In the genomic region with DNA sequence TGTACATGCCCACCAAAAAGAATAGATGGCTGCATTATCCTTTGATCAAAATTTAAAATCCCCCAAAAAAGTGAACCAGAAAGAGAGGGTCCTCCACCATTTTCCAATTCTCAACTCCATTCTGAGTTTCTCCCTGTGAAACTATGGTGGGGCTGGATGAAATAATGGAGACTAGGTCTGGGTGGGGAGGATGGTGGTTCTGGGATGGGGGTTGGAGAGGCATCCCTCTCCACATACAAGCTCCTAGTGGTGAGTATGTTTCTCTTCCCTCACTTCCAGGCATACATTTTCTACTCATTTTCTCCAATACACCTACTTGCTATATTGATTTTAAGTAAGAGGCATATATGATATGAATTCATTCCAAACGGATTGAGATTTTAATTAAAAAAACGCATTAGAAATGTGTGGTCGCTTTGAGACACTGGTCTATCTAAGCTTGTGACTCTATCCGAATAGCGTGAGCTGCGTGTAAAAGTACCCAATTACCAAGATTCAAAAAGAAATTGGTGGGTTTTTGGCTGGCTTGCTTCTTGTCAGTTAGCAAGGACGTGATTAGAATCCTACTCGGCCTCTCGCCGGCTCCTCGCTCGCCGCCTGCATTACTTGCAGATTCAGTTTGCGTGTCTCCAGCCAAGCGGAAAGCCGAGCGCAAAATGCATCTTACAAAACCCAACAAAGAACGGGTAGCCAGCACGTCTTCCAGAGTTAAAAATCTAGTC, we compare ENCODE assay signal across 13 cellular contexts. TPM values are rescaled to one million over a fixed set of nuclear protein-coding genes. Genes with fewer than 3 reads are reported as not detected.
DNase-seq lines count a peak whose midpoint lies in the region; FAIRE-seq and TF ChIP-seq lines count a peak whose summit lies in the region.
"Had no signal": no experiment of that assay in that cellular context is flagged by ENCODE, and none has a peak within 500 bp of the region (broad histone marks: within the 10 kb centered on the region; RNA-seq: fewer than 3 reads in every experiment).

No MANE protein-coding gene starts in this region.

- FAIRE-seq in GM12891 (lab: Jason Lieb, UNC) = no peak

- peak overlapping the region; percentile 74 for H3K4me2 ChIP-seq in neural progenitor cell
- H3K4me2 ChIP-seq in mesendoderm (ENCODE audit: low read length) = no peak overlapping the region
- no peak overlapping the region for H3K4me2 ChIP-seq in PC-9

- H4K8ac ChIP-seq in mesendoderm (ENCODE audit: low read depth, low read length) = no peak overlapping the region

- DNase-seq in GM12891 (ENCODE audit: insufficient read length, low spot score) (no peak), NCI-H2029 treated with DMSO at 0.1 percent for 48 hours (lab: John Stamatoyannopoulos, UW) (peak; percentile 70), astrocyte of the hippocampus (ENCODE audit: low read depth, low spot score) (peak; percentile 42), neural progenitor cell (ENCODE audit: low spot score) (peak; percentile 77), mesendoderm (no peak), colonic mucosa (no peak), PC-9 (no peak)
- no peak for DNase-seq in activated CD4-positive, CD25-positive, alpha-beta regulatory T cell treated with anti-CD3 and anti-CD28 coated beads, Interleukin-2, amount 50 U/mL, for 72 hours
- DNase-seq: activated CD4-positive, alpha-beta T cell treated with anti-CD3 and anti-CD28 coated beads for 36 hours; activated naive CD4-positive, alpha-beta T cell treated with Interleukin-2 at 50 U/mL for 16 hours; HCEC 1CT; left lung had no signal

- TF ChIP-seq CTCF in neural progenitor cell (IDR thresholded peaks at IDR 0.05) (no peak), colonic mucosa (IDR thresholded peaks at IDR 0.05) (no peak), PC-9 (conservative IDR thresholded peaks at IDR 0.05) (no peak)

- H3K4me3 Mint-ChIP-seq in neural progenitor cell = peak overlapping the region; percentile 83
- H3K4me3 Mint-ChIP-seq: activated CD4-positive, alpha-beta T cell treated with anti-CD3 and anti-CD28 coated beads for 36 hours had no signal

- H3K23ac ChIP-seq in mesendoderm (ENCODE audit: low read length) = no peak overlapping the region

- H3K27me3 ChIP-seq in neural progenitor cell (peaks cover 100% of the 10 kb centered on the region), mesendoderm (ENCODE audit: insufficient read depth, low read length, poor library complexity) (peaks cover 80% of the 10 kb centered on the region), colonic mucosa (peaks cover 93% of the 10 kb centered on the region), PC-9 (ENCODE audit: insufficient read depth, low read depth) (peaks cover 48% of the 10 kb centered on the region)

- peaks cover 44% of the 10 kb centered on the region for H3K4me1 ChIP-seq in neural progenitor cell
- H3K4me1 ChIP-seq in mesendoderm (ENCODE audit: control insufficient read depth, low read depth, low read length) = peaks cover 4% of the 10 kb centered on the region
- H3K4me1 ChIP-seq in colonic mucosa = no peaks in the 10 kb centered on the region
- H3K4me1 ChIP-seq in PC-9 (replicated peaks; ENCODE audit: insufficient read depth) = no peaks in the 10 kb centered on the region

- H3K79me2 ChIP-seq in neural progenitor cell (ENCODE audit: low read depth) (no peaks in the 10 kb centered on the region), mesendoderm (ENCODE audit: control insufficient read depth, insufficient read depth, low read length) (no peaks in the 10 kb centered on the region), PC-9 (ENCODE audit: low read depth) (no peaks in the 10 kb centered on the region)

- H3K4me1 Mint-ChIP-seq in neural progenitor cell = peaks cover 66% of the 10 kb centered on the region

- H3K9me3 ChIP-seq in neural progenitor cell (ENCODE audit: low read depth) (peaks cover 12% of the 10 kb centered on the region), colonic mucosa (no peaks in the 10 kb centered on the region), PC-9 (ENCODE audit: insufficient read depth, low read depth) (no peaks in the 10 kb centered on the region)
- H3K9me3 ChIP-seq: left lung had no signal

- H3K27ac Mint-ChIP-seq in neural progenitor cell = peak overlapping the region; percentile 31
- H3K27ac Mint-ChIP-seq: activated CD4-positive, alpha-beta T cell treated with anti-CD3 and anti-CD28 coated beads for 36 hours had no signal

- H3K4ac ChIP-seq in mesendoderm (ENCODE audit: low read depth, low read length) = no peak overlapping the region

- no peak overlapping the region for H2BK120ac ChIP-seq in mesendoderm (ENCODE audit: low read depth, low read length)

- H4K20me1 ChIP-seq in neural progenitor cell (ENCODE audit: low read depth) (peaks cover 65% of the 10 kb centered on the region), PC-9 (ENCODE audit: insufficient read depth) (no peaks in the 10 kb centered on the region)

- no TSS peak for BruUV-seq in PC-9 (replicated peaks; lab: Mats Ljungman, UMichigan)

- H3F3A ChIP-seq in neural progenitor cell (ENCODE audit: low read depth) (peaks cover 48% of the 10 kb centered on the region), PC-9 (ENCODE audit: insufficient read depth, low read depth) (no peaks in the 10 kb centered on the region)

- H2AFZ ChIP-seq in neural progenitor cell (replicated peaks) = no peak overlapping the region
- H2AFZ ChIP-seq in PC-9 = no peak overlapping the region

- H3K56ac ChIP-seq in mesendoderm (ENCODE audit: low read length) = no peak overlapping the region

- intact Hi-C loops in colonic mucosa (cut with DNase I) (no loop called here), PC-9 (cut with micrococcal nuclease; ENCODE audit: unreplicated experiment) (no loop called here)

- H3K9me3 Mint-ChIP-seq in neural progenitor cell = peaks cover 14% of the 10 kb centered on the region

- H3K18ac ChIP-seq in mesendoderm (ENCODE audit: low read length) = no peak overlapping the region

- no peaks in the 10 kb centered on the region for H3K79me1 ChIP-seq in mesendoderm (ENCODE audit: low read length)

- H2BK15ac ChIP-seq in mesendoderm (replicated peaks; ENCODE audit: low read depth) = no peak overlapping the region

- H3K9ac ChIP-seq in neural progenitor cell (no peak overlapping the region), mesendoderm (ENCODE audit: low read length) (no peak overlapping the region), colonic mucosa (ENCODE audit: low read depth in 2 of 2, low read length in 2 of 2) (no peak overlapping the region)

- no peaks in the 10 kb centered on the region for H3K36me3 ChIP-seq in neural progenitor cell
- no peaks in the 10 kb centered on the region for H3K36me3 ChIP-seq in mesendoderm (ENCODE audit: control insufficient read depth, insufficient read depth, low read length)
- no peaks in the 10 kb centered on the region for H3K36me3 ChIP-seq in colonic mucosa
- H3K36me3 ChIP-seq in PC-9 (ENCODE audit: low read depth) = no peaks in the 10 kb centered on the region
- H3K36me3 ChIP-seq: left lung had no signal

- no peaks in the 10 kb centered on the region for H3K9me2 ChIP-seq in PC-9 (ENCODE audit: insufficient read depth)

- WGBS in mesendoderm (ENCODE audit: extremely low coverage, insufficient coverage, low lambda C conversion rate) = no CpG with 5 or more reads among the region's 19 CpGs

- no peak for TF ChIP-seq POLR2A in GM12891 (IDR thresholded peaks at IDR 0.05; ENCODE audit: low read depth, low read length)

- peaks cover 4% of the 10 kb centered on the region for H3K36me3 Mint-ChIP-seq in neural progenitor cell

- POLR2A ChIA-PET in PC-9 (lab: Charles Lee; ENCODE audit: unreplicated experiment) = no interaction called here

- H3K27me3 Mint-ChIP-seq in neural progenitor cell (ENCODE audit: insufficient read depth, low read depth) = peaks cover 62% of the 10 kb centered on the region

- H3K4me3 ChIP-seq in neural progenitor cell (peak overlapping the region; percentile 33), mesendoderm (ENCODE audit: low read length) (no peak overlapping the region), colonic mucosa (no peak overlapping the region), PC-9 (no peak overlapping the region)
- H3K4me3 ChIP-seq: left lung had no signal

- no peak overlapping the region for H2BK5ac ChIP-seq in mesendoderm (ENCODE audit: low read length)

- no peak overlapping the region for H2AK5ac ChIP-seq in mesendoderm (ENCODE audit: low read length)

- H3K27ac ChIP-seq in neural progenitor cell = no peak overlapping the region
- no peak overlapping the region for H3K27ac ChIP-seq in mesendoderm (ENCODE audit: low read depth, low read length)
- H3K27ac ChIP-seq in colonic mucosa = no peak overlapping the region
- no peak overlapping the region for H3K27ac ChIP-seq in PC-9
- H3K27ac ChIP-seq: coronary artery, left lung had no signal

- no peak overlapping the region for H4K5ac ChIP-seq in mesendoderm (ENCODE audit: low read length)

- CTCF ChIA-PET in PC-9 (lab: Charles Lee) = no interaction called here

TF ChIP-seq in GM12891, 5 proteins besides CTCF, POLR2A, EP300 and RAD21:
- TF ChIP-seq SPI1 (IDR thresholded peaks at IDR 0.05; ENCODE audit: low read depth, low read length) (no peak), PAX5 (IDR thresholded peaks at IDR 0.05; ENCODE audit: insufficient read depth, low read length, severe bottlenecking) (peak; percentile 90)
TF ChIP-seq in GM12891: peak in this region for 1.

RNA-seq across cellular contexts. Expression of a gene that starts 3.5 kb away (rescaled TPM):
- polyA plus RNA-seq in GM12891 (2012; ENCODE audit: low read depth, missing spikeins) = 0.47 TPM
- 0.21 TPM in 1 of 2 replicates, not detected in the other for total RNA-seq in neural progenitor cell (ENCODE audit: low replicate concordance)
- polyA plus RNA-seq in mesendoderm (2013, experiment 1 of 2) = 0.01 TPM
- 0.01 TPM for polyA plus RNA-seq in mesendoderm (2013, experiment 2 of 2)
- under 1 TPM; 0.17 to 0.53 TPM for total RNA-seq in colonic mucosa
- not detected in 2 replicates for total RNA-seq in PC-9 (2021)
- total RNA-seq: activated CD4-positive, alpha-beta T cell treated with anti-CD3 and anti-CD28 coated beads for 36 hours had no signal

RNA-seq across cellular contexts. Expression of a gene that starts 43.9 kb away (rescaled TPM):
- 0.01 TPM for polyA plus RNA-seq in GM12891 (2012; ENCODE audit: low read depth, missing spikeins)
- total RNA-seq in neural progenitor cell (ENCODE audit: low replicate concordance) = 0.06 and 0.07 TPM in 2 replicates
- polyA plus RNA-seq in mesendoderm (2013, experiment 1 of 2) = 0.84 TPM
- 1.3 TPM for polyA plus RNA-seq in mesendoderm (2013, experiment 2 of 2)
- total RNA-seq in colonic mucosa = 1 to 10 TPM in 1 of 2 donors, under 1 TPM in 1; 0.11 to 1.3 TPM
- not detected in 2 replicates for total RNA-seq in PC-9 (2021)
- total RNA-seq: activated CD4-positive, alpha-beta T cell treated with anti-CD3 and anti-CD28 coated beads for 36 hours; left lung had no signal

Comparison
In these comparisons a context has a peak if more than half of its experiments do, and no peak if none do; other contexts are left out.
1. DNase-seq: peak in NCI-H2029 treated with DMSO at 0.1 percent for 48 hours (single experiment), astrocyte of the hippocampus (single experiment) and neural progenitor cell (single experiment); none in GM12891 (single experiment), mesendoderm (single experiment), colonic mucosa (single experiment), PC-9 (0 of 2) and activated CD4-positive, CD25-positive, alpha-beta regulatory T cell treated with anti-CD3 and anti-CD28 coated beads, Interleukin-2, amount 50 U/mL, for 72 hours (single experiment).